25 cellular contexts compared by ENCODE assay signal in genomic region chr9:95903398-95903797, GRCh38.
"Had no signal": no experiment of that assay in that cellular context is flagged by ENCODE, and none has a peak within 500 bp of the region (broad histone marks: within the 10 kb centered on the region; RNA-seq: fewer than 3 reads in every experiment).

No MANE protein-coding gene starts in this region.

- H3K9me3 ChIP-seq: esophagus muscularis mucosa, neutrophil, ovary, prostate gland, sigmoid colon, tibial nerve had no signal

- H3K4me1 ChIP-seq: esophagus muscularis mucosa, prostate gland had no signal

- H3K36me3 ChIP-seq: neutrophil, ovary, prostate gland, sigmoid colon had no signal

- H3K27me3 ChIP-seq: esophagus muscularis mucosa, neutrophil, ovary, sigmoid colon, tibial nerve had no signal

- ATAC-seq: stimulated activated naive B cell treated with anti-CD40 and anti-IgM and Interleukin-4, amounts not matched to agents 10 μg/mL and 1 μg/mL and 100 μg/mL, for 72 hours had no signal

- H3K27ac Mint-ChIP-seq: activated CD4-positive, alpha-beta memory T cell treated with anti-CD3 and anti-CD28 coated beads for 36 hours; activated CD4-positive, alpha-beta T cell treated with anti-CD3 and anti-CD28 coated beads, Interleukin-2, amount 10 ng/mL, durations not matched to agents 24 days and 14 days; activated naive CD4-positive, alpha-beta T cell treated with anti-CD3 and anti-CD28 coated beads, Interleukin-2, amount 10 ng/mL, durations not matched to agents 7 days and 5 days; activated T-cell treated with anti-CD3 and anti-CD28 coated beads, Interleukin-2, amount 50 U/mL, for 24 hours; mesothelial cell of epicardium; nephron progenitor cell; stimulated activated naive B cell treated with anti-CD40 and anti-IgM and Interleukin-4, amounts not matched to agents 10 μg/mL and 1 μg/mL and 100 μg/mL, for 72 hours had no signal

- H3K27ac ChIP-seq: esophagus muscularis mucosa, neutrophil, ovary, prostate gland, sigmoid colon, tibial nerve had no signal

- H3K4me3 ChIP-seq: esophagus muscularis mucosa, ovary, prostate gland, sigmoid colon, tibial nerve had no signal

- H3K9me3 Mint-ChIP-seq: activated CD4-positive, alpha-beta memory T cell treated with anti-CD3 and anti-CD28 coated beads for 36 hours; activated CD4-positive, alpha-beta T cell treated with anti-CD3 and anti-CD28 coated beads, Interleukin-2, amount 10 ng/mL, durations not matched to agents 24 days and 14 days; activated naive CD4-positive, alpha-beta T cell treated with anti-CD3 and anti-CD28 coated beads, Interleukin-2, amount 10 ng/mL, durations not matched to agents 7 days and 5 days; activated T-cell treated with anti-CD3 and anti-CD28 coated beads, Interleukin-2, amount 50 U/mL, for 24 hours; mesothelial cell of epicardium; naive B cell; nephron progenitor cell; stimulated activated naive B cell treated with anti-CD40 and anti-IgM and Interleukin-4, amounts not matched to agents 10 μg/mL and 1 μg/mL and 100 μg/mL, for 72 hours had no signal

- DNase-seq: activated CD4-positive, alpha-beta memory T cell treated with anti-CD3 and anti-CD28 coated beads for 36 hours; activated CD4-positive, alpha-beta T cell treated with anti-CD3 and anti-CD28 coated beads, Interleukin-2, amount 10 ng/mL, durations not matched to agents 24 days and 14 days; activated CD4-positive, CD25-positive, alpha-beta regulatory T cell treated with anti-CD3 and anti-CD28 coated beads, Interleukin-2, amount 50 U/mL, for 72 hours; activated CD8-positive, alpha-beta memory T cell treated with anti-CD3 and anti-CD28 coated beads, Interleukin-2, amount 50 U/mL, for 4 hours; activated gamma-delta T cell; activated naive CD4-positive, alpha-beta T cell treated with anti-CD3 and anti-CD28 coated beads, Interleukin-2, amount 10 ng/mL, durations not matched to agents 7 days and 5 days; activated T-cell treated with anti-CD3 and anti-CD28 coated beads, Interleukin-2, amount 50 U/mL, for 24 hours; amygdala; central memory CD4-positive, alpha-beta T cell; foreskin melanocyte; hippocampal formation; naive B cell; nephron progenitor cell; ovary; retina; sigmoid colon; stimulated activated CD4-positive, alpha-beta T cell treated with anti-CD3 and anti-CD28 coated beads, Interleukin-15, amount 100 ng/mL, for 24 hours; stimulated activated CD4-positive, alpha-beta T cell treated with anti-CD3 and anti-CD28 coated beads, Interleukin-2, amount 100 ng/mL, for 24 hours; stimulated activated naive B cell treated with anti-CD40 and anti-IgM and Interleukin-4, amounts not matched to agents 10 μg/mL and 1 μg/mL and 100 μg/mL, for 72 hours; T-helper 9 cell had no signal
